In the genomic region with DNA sequence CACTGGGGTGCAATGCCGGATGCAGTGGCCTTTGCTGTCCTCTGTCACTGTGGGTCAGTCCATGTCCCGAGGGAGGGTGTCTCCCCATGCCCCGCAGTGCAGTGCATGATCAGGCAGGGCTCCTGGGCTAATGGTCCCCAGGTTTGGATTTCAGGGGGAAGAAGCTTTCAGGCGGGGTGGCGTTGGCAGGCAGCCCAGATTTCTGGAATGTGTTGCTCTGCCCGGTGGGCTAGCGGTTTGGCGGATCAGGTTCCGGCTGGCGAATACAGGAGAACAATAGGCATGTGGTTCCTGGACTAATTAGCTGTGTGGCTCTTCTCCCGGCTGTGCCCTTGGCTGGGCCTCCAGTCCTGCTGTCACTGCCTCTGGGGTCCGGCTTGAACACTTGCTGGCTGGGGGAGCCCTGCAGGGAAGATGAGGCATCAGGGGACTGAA, we compare ENCODE assay signal across 14 cellular contexts.
DNase-seq lines count a peak whose midpoint lies in the region; ATAC-seq, FAIRE-seq and TF ChIP-seq lines count a peak whose summit lies in the region.
"Had no signal": no experiment of that assay in that cellular context is flagged by ENCODE, and none has a peak within 500 bp of the region (broad histone marks: within the 10 kb centered on the region; RNA-seq: fewer than 3 reads in every experiment).

No MANE protein-coding gene starts in this region.

- intact Hi-C loops in kidney (cut with DNase I), result no loop called here

- TF ChIP-seq RAD21 in Ishikawa (IDR thresholded peaks at IDR 0.05; ENCODE audit: low read depth), result 0 out of 2 replicates have a peak, but pooled peaks have one; percentile 2

- H3K27ac ChIP-seq in kidney (ENCODE audit: low read depth in 2 of 2, low read length in 2 of 2), result peak overlapping the region; percentile 14 to 78

- no peak for TF ChIP-seq CTCF in kidney (IDR thresholded peaks at IDR 0.05; ENCODE audit: borderline replicate concordance, extremely low read depth, insufficient read depth)

- DNase-seq in COLO668 (lab: John Stamatoyannopoulos, UW; ENCODE audit: unreplicated experiment), result peak; percentile 97
- peak; percentile 90 for DNase-seq in NCI-H748 (lab: John Stamatoyannopoulos, UW; ENCODE audit: unreplicated experiment)
- DNase-seq in kidney, result peak; percentile 86
- DNase-seq in HCEC 1CT, result no peak
- no peak for DNase-seq in activated CD4-positive, CD25-positive, alpha-beta regulatory T cell treated with anti-CD3 and anti-CD28 coated beads, Interleukin-2, amount 50 U/mL, for 72 hours
- DNase-seq in CD1c-positive myeloid dendritic cell (ENCODE audit: extremely low spot score), result no peak
- DNase-seq: activated CD8-positive, alpha-beta T cell treated with anti-CD3 and anti-CD28 coated beads, Interleukin-2, amount 10 ng/mL, durations not matched to agents 7 days and 5 days; foreskin melanocyte; NCI-H526 treated with DMSO at 0.1 percent for 48 hours; substantia nigra; SW 1271 had no signal

- no peaks in the 10 kb centered on the region for H3K36me3 ChIP-seq in kidney (ENCODE audit: control insufficient read depth in 1 of 2, insufficient read depth in 2 of 2, low read length in 2 of 2)

- no peak for ATAC-seq in GM18858 (IDR thresholded peaks at IDR 0.05; ENCODE audit: unreplicated experiment)
- ATAC-seq: activated CD8-positive, alpha-beta T cell treated with anti-CD3 and anti-CD28 coated beads, Interleukin-2, amount 10 ng/mL, durations not matched to agents 7 days and 5 days; Panc1 had no signal

- peak overlapping the region in 1 of 2 donors; percentile 8 for H3K4me3 ChIP-seq in kidney (ENCODE audit: low read length in 2 of 2)

- peak; percentile 84; the same call in 1 of the 2 replicates for TF ChIP-seq EP300 in Ishikawa (IDR thresholded peaks at IDR 0.05; ENCODE audit: borderline replicate concordance)

- H3K9ac ChIP-seq in kidney (ENCODE audit: low read length in 2 of 2), result no peak overlapping the region

- peaks cover 7 to 15% of the 10 kb centered on the region in 2 donors for H3K4me1 ChIP-seq in kidney (ENCODE audit: control insufficient read depth in 1 of 2, insufficient read depth in 1 of 2, low read depth in 1 of 2, low read length in 2 of 2)

- H3K9me3 ChIP-seq in kidney (ENCODE audit: control insufficient read depth in 1 of 2, low read length in 2 of 2), result no peaks in the 10 kb centered on the region

- FAIRE-seq in kidney (lab: Jason Lieb, UNC), result no peak

TF ChIP-seq in Ishikawa, 13 proteins besides CTCF, POLR2A, EP300 and RAD21:
- TF ChIP-seq NFIC (IDR thresholded peaks at IDR 0.05), result peak; percentile 95
- TF ChIP-seq TEAD4 (IDR thresholded peaks at IDR 0.05), result peak; percentile 88
- 0 out of 2 replicates have a peak, but pooled peaks have one; percentile 18 for TF ChIP-seq ZBTB7A (IDR thresholded peaks at IDR 0.05; ENCODE audit: low read depth)
- TF ChIP-seq USF1 (IDR thresholded peaks at IDR 0.05), result no peak
- no peak for TF ChIP-seq TAF1 (IDR thresholded peaks at IDR 0.05; ENCODE audit: low read depth)
- TF ChIP-seq, protein P1, sequence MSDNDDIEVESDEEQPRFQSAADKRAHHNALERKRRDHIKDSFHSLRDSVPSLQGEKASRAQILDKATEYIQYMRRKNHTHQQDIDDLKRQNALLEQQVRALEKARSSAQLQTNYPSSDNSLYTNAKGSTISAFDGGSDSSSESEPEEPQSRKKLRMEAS (IDR thresholded peaks at IDR 0.05), result peak; percentile 58; the same call in 1 of the 2 replicates
- 0 out of 2 replicates have a peak, but pooled peaks have one; percentile 14 for TF ChIP-seq YY1 (IDR thresholded peaks at IDR 0.05; ENCODE audit: low read depth)
- TF ChIP-seq, protein P2, sequence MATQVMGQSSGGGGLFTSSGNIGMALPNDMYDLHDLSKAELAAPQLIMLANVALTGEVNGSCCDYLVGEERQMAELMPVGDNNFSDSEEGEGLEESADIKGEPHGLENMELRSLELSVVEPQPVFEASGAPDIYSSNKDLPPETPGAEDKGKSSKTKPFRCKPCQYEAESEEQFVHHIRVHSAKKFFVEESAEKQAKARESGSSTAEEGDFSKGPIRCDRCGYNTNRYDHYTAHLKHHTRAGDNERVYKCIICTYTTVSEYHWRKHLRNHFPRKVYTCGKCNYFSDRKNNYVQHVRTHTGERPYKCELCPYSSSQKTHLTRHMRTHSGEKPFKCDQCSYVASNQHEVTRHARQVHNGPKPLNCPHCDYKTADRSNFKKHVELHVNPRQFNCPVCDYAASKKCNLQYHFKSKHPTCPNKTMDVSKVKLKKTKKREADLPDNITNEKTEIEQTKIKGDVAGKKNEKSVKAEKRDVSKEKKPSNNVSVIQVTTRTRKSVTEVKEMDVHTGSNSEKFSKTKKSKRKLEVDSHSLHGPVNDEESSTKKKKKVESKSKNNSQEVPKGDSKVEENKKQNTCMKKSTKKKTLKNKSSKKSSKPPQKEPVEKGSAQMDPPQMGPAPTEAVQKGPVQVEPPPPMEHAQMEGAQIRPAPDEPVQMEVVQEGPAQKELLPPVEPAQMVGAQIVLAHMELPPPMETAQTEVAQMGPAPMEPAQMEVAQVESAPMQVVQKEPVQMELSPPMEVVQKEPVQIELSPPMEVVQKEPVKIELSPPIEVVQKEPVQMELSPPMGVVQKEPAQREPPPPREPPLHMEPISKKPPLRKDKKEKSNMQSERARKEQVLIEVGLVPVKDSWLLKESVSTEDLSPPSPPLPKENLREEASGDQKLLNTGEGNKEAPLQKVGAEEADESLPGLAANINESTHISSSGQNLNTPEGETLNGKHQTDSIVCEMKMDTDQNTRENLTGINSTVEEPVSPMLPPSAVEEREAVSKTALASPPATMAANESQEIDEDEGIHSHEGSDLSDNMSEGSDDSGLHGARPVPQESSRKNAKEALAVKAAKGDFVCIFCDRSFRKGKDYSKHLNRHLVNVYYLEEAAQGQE (IDR thresholded peaks at IDR 0.05; ENCODE audit: low read depth), result no peak
- peak; percentile 45; the same call in 1 of the 2 replicates for TF ChIP-seq FOXM1 (IDR thresholded peaks at IDR 0.05; ENCODE audit: borderline replicate concordance, low read depth)
- no peak for TF ChIP-seq CEBPB (IDR thresholded peaks at IDR 0.05)
- 0 out of 2 replicates have a peak, but pooled peaks have one; percentile 26 for TF ChIP-seq EGR1 (IDR thresholded peaks at IDR 0.05)
- peak; percentile 88 for TF ChIP-seq TCF12 (IDR thresholded peaks at IDR 0.05; ENCODE audit: low read depth)
TF ChIP-seq in Ishikawa: peak in this region for 8.

Comparison
In these comparisons a context has a peak if more than half of its experiments do, and no peak if none do; other contexts are left out.
1. DNase-seq: peak in COLO668 (single experiment), NCI-H748 (single experiment) and kidney (single experiment); none in HCEC 1CT (single experiment), activated CD4-positive, CD25-positive, alpha-beta regulatory T cell treated with anti-CD3 and anti-CD28 coated beads, Interleukin-2, amount 50 U/mL, for 72 hours (single experiment) and CD1c-positive myeloid dendritic cell (single experiment).